ENCODE assay signal across 27 cellular contexts in the genomic region with DNA sequence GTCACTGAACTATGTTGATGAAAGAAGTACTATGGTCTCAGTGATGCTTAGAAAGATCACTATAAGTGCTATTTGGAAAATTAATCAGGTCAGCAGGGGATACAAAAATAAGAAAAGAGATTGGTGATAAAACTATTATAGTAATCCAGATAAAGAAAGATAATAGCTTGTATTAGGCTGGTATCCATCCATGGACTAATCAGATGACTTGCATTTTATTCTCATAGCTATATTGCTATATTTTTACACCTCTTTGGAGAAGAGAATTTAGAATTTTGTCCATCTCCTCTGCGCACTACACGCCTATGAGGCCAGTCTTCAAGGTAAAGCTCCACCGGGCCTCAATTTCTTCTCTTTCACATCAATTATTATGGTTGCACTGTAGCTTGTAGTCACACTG.
"Had no signal": no experiment of that assay in that cellular context is flagged by ENCODE, and none has a peak within 500 bp of the region (broad histone marks: within the 10 kb centered on the region; RNA-seq: fewer than 3 reads in every experiment).

No MANE protein-coding gene starts in this region.

- ATAC-seq: stimulated activated effector memory CD8-positive, alpha-beta T cell treated with anti-CD3 and anti-CD28 coated beads, Interleukin-12 subunit alpha, Interleukin-12 subunit beta, amount 100 ng/mL, for 72 hours; stimulated activated memory B cell treated with anti-CD40 and anti-IgM and Interleukin-4, amounts not matched to agents 10 μg/mL and 1 μg/mL and 100 μg/mL, for 72 hours; stimulated activated naive B cell treated with anti-CD40 and anti-IgM and Interleukin-4, amounts not matched to agents 10 μg/mL and 1 μg/mL and 100 μg/mL, for 72 hours; stimulated activated naive CD8-positive, alpha-beta T cell treated with anti-CD3 and anti-CD28 coated beads, Interleukin-15, amount 100 ng/mL, for 72 hours; stimulated activated naive CD8-positive, alpha-beta T cell treated with anti-CD3 and anti-CD28 coated beads, Interleukin-15, Interleukin-2, amounts not matched to agents 100 U/mL and 50 U/mL, for 24 hours; upper lobe of right lung had no signal

- H3K4me3 ChIP-seq: stomach, suprapubic skin, testis, thoracic aorta, thyroid gland, tibial artery, tibial nerve, transverse colon, upper lobe of left lung, upper lobe of right lung, uterus, vagina had no signal

- H3K36me3 ChIP-seq: stomach, suprapubic skin, thoracic aorta, thyroid gland, tibial artery, tibial nerve, transverse colon, upper lobe of left lung, upper lobe of right lung, uterus, vagina had no signal

- DNase-seq: stimulated activated CD4-positive, alpha-beta T cell treated with anti-CD3 and anti-CD28 coated beads, Interleukin-2, amount 100 ng/mL, for 48 hours; stimulated activated CD4-positive, alpha-beta T cell treated with anti-CD3 and anti-CD28 coated beads, Interleukin-4, amount 100 ng/mL, for 1 hour; stimulated activated CD4-positive, alpha-beta T cell treated with anti-CD3 and anti-CD28 coated beads, Interleukin-4, amount 100 ng/mL, for 24 hours; stimulated activated CD4-positive, alpha-beta T cell treated with anti-CD3 and anti-CD28 coated beads, Interleukin-4, amount 100 ng/mL, for 4 hours; stimulated activated CD8-positive, alpha-beta memory T cell treated with anti-CD3 and anti-CD28 coated beads, Interleukin-4, amount 100 ng/mL, for 48 hours; stimulated activated naive B cell treated with anti-CD40 and anti-IgM and Interleukin-4, amounts not matched to agents 10 μg/mL and 1 μg/mL and 100 μg/mL, for 72 hours; stimulated activated naive CD4-positive, alpha-beta T cell; stimulated activated naive CD4-positive, alpha-beta T cell treated with Interleukin-2 at 50 U/mL for 16 hours; stimulated activated naive CD8-positive, alpha-beta T cell treated with anti-CD3 and anti-CD28 coated beads, Interleukin-15, amount 100 ng/mL, for 72 hours; stimulated activated naive CD8-positive, alpha-beta T cell treated with anti-CD3 and anti-CD28 coated beads, Interleukin-15, Interleukin-2, amounts not matched to agents 100 U/mL and 50 U/mL, for 24 hours; stomach; substantia nigra; testis; thyroid gland; tibial artery; transverse colon; trophoblast cell; upper lobe of left lung; upper lobe of right lung; uterus had no signal

- H3K27me3 ChIP-seq: stomach, suprapubic skin, testis, thyroid gland, tibial artery, tibial nerve, transverse colon, upper lobe of left lung, upper lobe of right lung, uterus, vagina had no signal

- H3K27ac ChIP-seq: stomach, suprapubic skin, testis, thoracic aorta, thyroid gland, tibial artery, tibial nerve, transverse colon, upper lobe of left lung, upper lobe of right lung, uterus, vagina had no signal

- FAIRE-seq: urothelium cell line had no signal

- H3K4me1 ChIP-seq: stomach, suprapubic skin, testis, thyroid gland, tibial artery, tibial nerve, transverse colon, upper lobe of left lung, upper lobe of right lung, uterus, vagina had no signal

- H3K9me3 ChIP-seq: stomach, suprapubic skin, testis, thoracic aorta, thyroid gland, tibial artery, transverse colon, upper lobe of right lung, uterus, vagina had no signal
